1 cellular context compared by ENCODE assay signal in genomic region chr17:69969897-69970296, GRCh38.
TF ChIP-seq lines count a peak whose summit lies in the region.

No MANE protein-coding gene starts in this region.

TF ChIP-seq in K562, 482 proteins besides CTCF, POLR2A, EP300 and RAD21 (continued from another document):
- TF ChIP-seq TSHZ1 (CRISPR knock-in tag; IDR thresholded peaks at IDR 0.05) (no peak), ARID2 (IDR thresholded peaks at IDR 0.05) (no peak), ZNF316 (IDR thresholded peaks at IDR 0.05) (peak; percentile 59), MAFG (tag; conservative IDR thresholded peaks at IDR 0.05) (peak; percentile 67), C11orf30 (IDR thresholded peaks at IDR 0.05; ENCODE audit: low read depth) (peak; percentile 50)
